In genomic region chr14:23568600-23569310, GRCh38 we compare ENCODE assay signal across 1 cellular context.
TF ChIP-seq lines count a peak whose summit lies in the region.

No MANE protein-coding gene starts in this region.

TF ChIP-seq in HepG2, 621 proteins besides CTCF, POLR2A, EP300 and RAD21 (continued from another document and continues in another):
- TF ChIP-seq, protein P1, sequence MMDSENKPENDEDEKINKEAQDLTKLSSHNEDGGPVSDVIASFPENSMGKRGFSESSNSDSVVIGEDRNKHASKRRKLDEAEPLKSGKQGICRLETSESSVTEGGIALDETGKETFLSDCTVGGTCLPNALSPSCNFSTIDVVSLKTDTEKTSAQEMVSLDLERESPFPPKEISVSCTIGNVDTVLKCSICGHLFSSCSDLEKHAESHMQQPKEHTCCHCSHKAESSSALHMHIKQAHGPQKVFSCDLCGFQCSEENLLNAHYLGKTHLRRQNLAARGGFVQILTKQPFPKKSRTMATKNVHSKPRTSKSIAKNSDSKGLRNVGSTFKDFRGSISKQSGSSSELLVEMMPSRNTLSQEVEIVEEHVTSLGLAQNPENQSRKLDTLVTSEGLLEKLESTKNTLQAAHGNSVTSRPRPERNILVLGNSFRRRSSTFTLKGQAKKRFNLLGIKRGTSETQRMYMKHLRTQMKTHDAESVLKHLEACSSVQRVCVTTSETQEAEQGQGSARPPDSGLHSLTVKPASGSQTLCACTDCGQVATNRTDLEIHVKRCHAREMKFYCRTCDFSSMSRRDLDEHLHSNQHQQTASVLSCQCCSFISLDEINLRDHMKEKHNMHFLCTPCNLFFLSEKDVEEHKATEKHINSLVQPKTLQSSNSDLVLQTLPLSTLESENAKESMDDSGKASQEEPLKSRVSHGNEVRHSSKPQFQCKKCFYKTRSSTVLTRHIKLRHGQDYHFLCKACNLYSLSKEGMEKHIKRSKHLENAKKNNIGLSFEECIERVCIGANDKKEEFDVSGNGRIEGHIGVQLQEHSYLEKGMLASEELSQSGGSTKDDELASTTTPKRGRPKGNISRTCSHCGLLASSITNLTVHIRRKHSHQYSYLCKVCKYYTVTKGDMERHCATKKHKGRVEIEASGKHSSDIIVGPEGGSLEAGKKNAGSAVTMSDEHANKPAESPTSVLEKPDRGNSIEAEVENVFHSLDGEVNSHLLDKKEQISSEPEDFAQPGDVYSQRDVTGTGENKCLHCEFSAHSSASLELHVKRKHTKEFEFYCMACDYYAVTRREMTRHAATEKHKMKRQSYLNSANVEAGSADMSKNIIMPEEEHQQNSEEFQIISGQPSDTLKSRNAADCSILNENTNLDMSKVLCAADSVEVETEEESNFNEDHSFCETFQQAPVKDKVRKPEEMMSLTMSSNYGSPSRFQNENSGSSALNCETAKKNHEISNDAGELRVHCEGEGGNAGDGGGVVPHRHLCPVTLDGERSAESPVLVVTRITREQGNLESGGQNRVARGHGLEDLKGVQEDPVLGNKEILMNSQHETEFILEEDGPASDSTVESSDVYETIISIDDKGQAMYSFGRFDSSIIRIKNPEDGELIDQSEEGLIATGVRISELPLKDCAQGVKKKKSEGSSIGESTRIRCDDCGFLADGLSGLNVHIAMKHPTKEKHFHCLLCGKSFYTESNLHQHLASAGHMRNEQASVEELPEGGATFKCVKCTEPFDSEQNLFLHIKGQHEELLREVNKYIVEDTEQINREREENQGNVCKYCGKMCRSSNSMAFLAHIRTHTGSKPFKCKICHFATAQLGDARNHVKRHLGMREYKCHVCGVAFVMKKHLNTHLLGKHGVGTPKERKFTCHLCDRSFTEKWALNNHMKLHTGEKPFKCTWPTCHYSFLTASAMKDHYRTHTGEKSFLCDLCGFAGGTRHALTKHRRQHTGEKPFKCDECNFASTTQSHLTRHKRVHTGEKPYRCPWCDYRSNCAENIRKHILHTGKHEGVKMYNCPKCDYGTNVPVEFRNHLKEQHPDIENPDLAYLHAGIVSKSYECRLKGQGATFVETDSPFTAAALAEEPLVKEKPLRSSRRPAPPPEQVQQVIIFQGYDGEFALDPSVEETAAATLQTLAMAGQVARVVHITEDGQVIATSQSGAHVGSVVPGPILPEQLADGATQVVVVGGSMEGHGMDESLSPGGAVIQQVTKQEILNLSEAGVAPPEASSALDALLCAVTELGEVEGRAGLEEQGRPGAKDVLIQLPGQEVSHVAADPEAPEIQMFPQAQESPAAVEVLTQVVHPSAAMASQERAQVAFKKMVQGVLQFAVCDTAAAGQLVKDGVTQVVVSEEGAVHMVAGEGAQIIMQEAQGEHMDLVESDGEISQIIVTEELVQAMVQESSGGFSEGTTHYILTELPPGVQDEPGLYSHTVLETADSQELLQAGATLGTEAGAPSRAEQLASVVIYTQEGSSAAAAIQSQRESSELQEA (CRISPR knock-in tag; IDR thresholded peaks at IDR 0.05; ENCODE audit: not compliant biosample characterization), result peak; percentile 44
- TF ChIP-seq ZNF331 (CRISPR knock-in tag; IDR thresholded peaks at IDR 0.05) (no peak), ZNF3 (CRISPR knock-in tag; IDR thresholded peaks at IDR 0.05) (no peak), SRSF9 (IDR thresholded peaks at IDR 0.05; ENCODE audit: borderline replicate concordance, insufficient read depth, low read depth, low read length, poor library complexity, severe bottlenecking) (no peak), RARG (CRISPR knock-in tag; IDR thresholded peaks at IDR 0.05; ENCODE audit: low read depth) (no peak), NFYB (CRISPR knock-in tag; IDR thresholded peaks at IDR 0.05) (no peak), ZFP82 (CRISPR knock-in tag; IDR thresholded peaks at IDR 0.05; ENCODE audit: borderline replicate concordance) (no peak), IKZF5 (CRISPR knock-in tag; IDR thresholded peaks at IDR 0.05) (no peak), JDP2 (CRISPR knock-in tag; IDR thresholded peaks at IDR 0.05; ENCODE audit: borderline replicate concordance) (no peak; the same call in 1 of the 2 replicates), ZNF446 (CRISPR knock-in tag; IDR thresholded peaks at IDR 0.05) (no peak), KLF13 (CRISPR knock-in tag; IDR thresholded peaks at IDR 0.05) (0 out of 2 replicates have a peak, but pooled peaks have one; percentile 36), PRMT3 (CRISPR knock-in tag; IDR thresholded peaks at IDR 0.05; ENCODE audit: borderline replicate concordance, low read depth) (no peak), ZBTB20 (CRISPR knock-in tag; IDR thresholded peaks at IDR 0.05; ENCODE audit: borderline replicate concordance, low read depth) (no peak), ZNF354B (CRISPR knock-in tag; IDR thresholded peaks at IDR 0.05) (peak; percentile 68; the same call in 1 of the 2 replicates), NFATC3 (CRISPR knock-in tag; IDR thresholded peaks at IDR 0.05) (no peak), ZNF549 (CRISPR knock-in tag; IDR thresholded peaks at IDR 0.05) (no peak), ZNF460 (CRISPR knock-in tag; IDR thresholded peaks at IDR 0.05; ENCODE audit: borderline replicate concordance) (no peak), ZNF431 (CRISPR knock-in tag; IDR thresholded peaks at IDR 0.05; ENCODE audit: borderline replicate concordance, low read depth) (no peak), ZFP36L2 (CRISPR knock-in tag; IDR thresholded peaks at IDR 0.05) (no peak), TCF7L2 (IDR thresholded peaks at IDR 0.05; ENCODE audit: low read depth, low read length) (no peak), RBFOX2 (IDR thresholded peaks at IDR 0.05; ENCODE audit: low read depth, low read length) (no peak), ZNF24 (IDR thresholded peaks at IDR 0.05) (no peak), JUND (CRISPR knock-in tag; IDR thresholded peaks at IDR 0.05) (no peak), TRIM24 (CRISPR knock-in tag; IDR thresholded peaks at IDR 0.05) (no peak), PHF20 (CRISPR knock-in tag; IDR thresholded peaks at IDR 0.05) (no peak), TRAFD1 (CRISPR knock-in tag; IDR thresholded peaks at IDR 0.05; ENCODE audit: borderline replicate concordance) (peak; percentile 65; the same call in 1 of the 2 replicates), MXI1 (IDR thresholded peaks at IDR 0.05; ENCODE audit: borderline replicate concordance, low read depth, low read length) (peak; percentile 17; the same call in 1 of the 3 replicates), NCOR1 (IDR thresholded peaks at IDR 0.05; ENCODE audit: borderline replicate concordance, low read length) (no peak), E2F2 (CRISPR knock-in tag; IDR thresholded peaks at IDR 0.05; ENCODE audit: borderline replicate concordance) (no peak)
- TF ChIP-seq, protein P2, sequence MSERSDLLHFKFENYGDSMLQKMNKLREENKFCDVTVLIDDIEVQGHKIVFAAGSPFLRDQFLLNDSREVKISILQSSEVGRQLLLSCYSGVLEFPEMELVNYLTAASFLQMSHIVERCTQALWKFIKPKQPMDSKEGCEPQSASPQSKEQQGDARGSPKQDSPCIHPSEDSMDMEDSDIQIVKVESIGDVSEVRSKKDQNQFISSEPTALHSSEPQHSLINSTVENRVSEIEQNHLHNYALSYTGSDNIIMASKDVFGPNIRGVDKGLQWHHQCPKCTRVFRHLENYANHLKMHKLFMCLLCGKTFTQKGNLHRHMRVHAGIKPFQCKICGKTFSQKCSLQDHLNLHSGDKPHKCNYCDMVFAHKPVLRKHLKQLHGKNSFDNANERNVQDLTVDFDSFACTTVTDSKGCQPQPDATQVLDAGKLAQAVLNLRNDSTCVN (CRISPR knock-in tag; IDR thresholded peaks at IDR 0.05; ENCODE audit: borderline replicate concordance), result no peak
- TF ChIP-seq, protein P3, sequence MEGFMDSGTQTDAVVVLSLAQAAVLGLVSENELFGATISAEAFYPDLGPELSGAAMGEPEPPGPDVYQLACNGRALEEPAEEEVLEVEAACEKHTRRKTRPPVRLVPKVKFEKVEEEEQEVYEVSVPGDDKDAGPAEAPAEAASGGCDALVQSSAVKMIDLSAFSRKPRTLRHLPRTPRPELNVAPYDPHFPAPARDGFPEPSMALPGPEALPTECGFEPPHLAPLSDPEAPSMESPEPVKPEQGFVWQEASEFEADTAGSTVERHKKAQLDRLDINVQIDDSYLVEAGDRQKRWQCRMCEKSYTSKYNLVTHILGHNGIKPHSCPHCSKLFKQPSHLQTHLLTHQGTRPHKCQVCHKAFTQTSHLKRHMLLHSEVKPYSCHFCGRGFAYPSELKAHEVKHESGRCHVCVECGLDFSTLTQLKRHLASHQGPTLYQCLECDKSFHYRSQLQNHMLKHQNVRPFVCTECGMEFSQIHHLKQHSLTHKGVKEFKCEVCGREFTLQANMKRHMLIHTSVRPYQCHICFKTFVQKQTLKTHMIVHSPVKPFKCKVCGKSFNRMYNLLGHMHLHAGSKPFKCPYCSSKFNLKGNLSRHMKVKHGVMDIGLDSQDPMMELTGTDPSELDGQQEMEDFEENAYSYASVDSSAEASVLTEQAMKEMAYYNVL (CRISPR knock-in tag; IDR thresholded peaks at IDR 0.05; ENCODE audit: borderline replicate concordance), result no peak
- TF ChIP-seq, protein P4, sequence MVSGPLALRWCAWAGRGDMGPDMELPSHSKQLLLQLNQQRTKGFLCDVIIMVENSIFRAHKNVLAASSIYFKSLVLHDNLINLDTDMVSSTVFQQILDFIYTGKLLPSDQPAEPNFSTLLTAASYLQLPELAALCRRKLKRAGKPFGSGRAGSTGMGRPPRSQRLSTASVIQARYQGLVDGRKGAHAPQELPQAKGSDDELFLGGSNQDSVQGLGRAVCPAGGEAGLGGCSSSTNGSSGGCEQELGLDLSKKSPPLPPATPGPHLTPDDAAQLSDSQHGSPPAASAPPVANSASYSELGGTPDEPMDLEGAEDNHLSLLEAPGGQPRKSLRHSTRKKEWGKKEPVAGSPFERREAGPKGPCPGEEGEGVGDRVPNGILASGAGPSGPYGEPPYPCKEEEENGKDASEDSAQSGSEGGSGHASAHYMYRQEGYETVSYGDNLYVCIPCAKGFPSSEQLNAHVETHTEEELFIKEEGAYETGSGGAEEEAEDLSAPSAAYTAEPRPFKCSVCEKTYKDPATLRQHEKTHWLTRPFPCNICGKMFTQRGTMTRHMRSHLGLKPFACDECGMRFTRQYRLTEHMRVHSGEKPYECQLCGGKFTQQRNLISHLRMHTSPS (CRISPR knock-in tag; IDR thresholded peaks at IDR 0.05; ENCODE audit: low read depth), result no peak
- TF ChIP-seq, protein P5, sequence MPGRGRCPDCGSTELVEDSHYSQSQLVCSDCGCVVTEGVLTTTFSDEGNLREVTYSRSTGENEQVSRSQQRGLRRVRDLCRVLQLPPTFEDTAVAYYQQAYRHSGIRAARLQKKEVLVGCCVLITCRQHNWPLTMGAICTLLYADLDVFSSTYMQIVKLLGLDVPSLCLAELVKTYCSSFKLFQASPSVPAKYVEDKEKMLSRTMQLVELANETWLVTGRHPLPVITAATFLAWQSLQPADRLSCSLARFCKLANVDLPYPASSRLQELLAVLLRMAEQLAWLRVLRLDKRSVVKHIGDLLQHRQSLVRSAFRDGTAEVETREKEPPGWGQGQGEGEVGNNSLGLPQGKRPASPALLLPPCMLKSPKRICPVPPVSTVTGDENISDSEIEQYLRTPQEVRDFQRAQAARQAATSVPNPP (CRISPR knock-in tag; IDR thresholded peaks at IDR 0.05), result no peak
- TF ChIP-seq, protein P6, sequence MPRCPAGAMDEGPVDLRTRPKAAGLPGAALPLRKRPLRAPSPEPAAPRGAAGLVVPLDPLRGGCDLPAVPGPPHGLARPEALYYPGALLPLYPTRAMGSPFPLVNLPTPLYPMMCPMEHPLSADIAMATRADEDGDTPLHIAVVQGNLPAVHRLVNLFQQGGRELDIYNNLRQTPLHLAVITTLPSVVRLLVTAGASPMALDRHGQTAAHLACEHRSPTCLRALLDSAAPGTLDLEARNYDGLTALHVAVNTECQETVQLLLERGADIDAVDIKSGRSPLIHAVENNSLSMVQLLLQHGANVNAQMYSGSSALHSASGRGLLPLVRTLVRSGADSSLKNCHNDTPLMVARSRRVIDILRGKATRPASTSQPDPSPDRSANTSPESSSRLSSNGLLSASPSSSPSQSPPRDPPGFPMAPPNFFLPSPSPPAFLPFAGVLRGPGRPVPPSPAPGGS (CRISPR knock-in tag; IDR thresholded peaks at IDR 0.05), result peak; percentile 6; the same call in 1 of the 2 replicates
- TF ChIP-seq, protein P7, sequence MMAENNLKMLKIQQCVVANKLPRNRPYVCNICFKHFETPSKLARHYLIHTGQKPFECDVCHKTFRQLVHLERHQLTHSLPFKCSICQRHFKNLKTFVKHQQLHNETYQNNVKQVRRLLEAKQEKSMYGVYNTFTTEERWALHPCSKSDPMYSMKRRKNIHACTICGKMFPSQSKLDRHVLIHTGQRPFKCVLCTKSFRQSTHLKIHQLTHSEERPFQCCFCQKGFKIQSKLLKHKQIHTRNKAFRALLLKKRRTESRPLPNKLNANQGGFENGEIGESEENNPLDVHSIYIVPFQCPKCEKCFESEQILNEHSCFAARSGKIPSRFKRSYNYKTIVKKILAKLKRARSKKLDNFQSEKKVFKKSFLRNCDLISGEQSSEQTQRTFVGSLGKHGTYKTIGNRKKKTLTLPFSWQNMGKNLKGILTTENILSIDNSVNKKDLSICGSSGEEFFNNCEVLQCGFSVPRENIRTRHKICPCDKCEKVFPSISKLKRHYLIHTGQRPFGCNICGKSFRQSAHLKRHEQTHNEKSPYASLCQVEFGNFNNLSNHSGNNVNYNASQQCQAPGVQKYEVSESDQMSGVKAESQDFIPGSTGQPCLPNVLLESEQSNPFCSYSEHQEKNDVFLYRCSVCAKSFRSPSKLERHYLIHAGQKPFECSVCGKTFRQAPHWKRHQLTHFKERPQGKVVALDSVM (CRISPR knock-in tag; IDR thresholded peaks at IDR 0.05), result no peak
